Comparison of ENCODE assay signal across 24 cellular contexts in the genomic region with DNA sequence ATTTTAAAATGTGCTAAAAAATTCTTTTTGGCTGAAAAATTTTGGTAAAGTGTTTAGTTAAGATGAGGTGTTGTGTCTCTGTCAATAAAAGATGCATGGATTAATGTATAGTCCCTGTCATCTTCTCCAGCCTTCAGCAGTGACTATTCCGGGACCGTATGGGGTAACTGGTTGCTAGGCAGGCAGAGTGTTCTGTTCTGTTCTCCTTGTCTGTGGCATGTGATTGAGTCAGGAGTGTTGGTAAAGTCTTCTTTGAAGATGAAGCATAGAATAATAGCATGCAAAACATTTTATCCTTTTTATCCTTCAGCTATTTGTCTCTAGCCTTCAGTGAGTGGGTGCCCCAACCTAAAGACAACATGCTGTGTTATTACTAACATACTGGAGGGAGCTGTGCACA.
DNase-seq lines count a peak whose midpoint lies in the region; ATAC-seq and TF ChIP-seq lines count a peak whose summit lies in the region.
"Had no signal": no experiment of that assay in that cellular context is flagged by ENCODE, and none has a peak within 500 bp of the region (broad histone marks: within the 10 kb centered on the region; RNA-seq: fewer than 3 reads in every experiment).

No MANE protein-coding gene starts in this region.

- H3K4me3 ChIP-seq in gastroesophageal sphincter, result no peak overlapping the region
- no peak overlapping the region for H3K4me3 ChIP-seq in sigmoid colon
- H3K4me3 ChIP-seq in brain microvascular endothelial cell (ENCODE audit: low read depth, low read length), result no peak overlapping the region
- H3K4me3 ChIP-seq: K562, pancreas, SJCRH30 had no signal

- H3K27me3 ChIP-seq in gastroesophageal sphincter, result no peaks in the 10 kb centered on the region
- no peaks in the 10 kb centered on the region for H3K27me3 ChIP-seq in sigmoid colon
- H3K27me3 ChIP-seq in brain microvascular endothelial cell (replicated peaks), result no peaks in the 10 kb centered on the region
- H3K27me3 ChIP-seq: pancreas, SJCRH30 had no signal

- H3K4me3 Mint-ChIP-seq in brain, result no peak overlapping the region
- H3K4me3 Mint-ChIP-seq: memory B cell; naive thymus-derived CD4-positive, alpha-beta T cell had no signal

- H3K9me3 Mint-ChIP-seq in brain, result no peaks in the 10 kb centered on the region
- H3K9me3 Mint-ChIP-seq: memory B cell had no signal

- 24 to 32% methylated on average over 2 of the region's 2 CpGs for WGBS in gastroesophageal sphincter (ENCODE audit: low coverage in 1 of 2), 2 donors
- 59 to 70% methylated on average over 2 of the region's 2 CpGs for WGBS in sigmoid colon, 2 donors

- peaks cover 36% of the 10 kb centered on the region for H3K36me3 Mint-ChIP-seq in brain
- H3K36me3 Mint-ChIP-seq: memory B cell had no signal

- TF ChIP-seq EP300 in gastroesophageal sphincter (IDR thresholded peaks at IDR 0.05), result no peak
- no peak for TF ChIP-seq EP300 in sigmoid colon (IDR thresholded peaks at IDR 0.05)

- TF ChIP-seq CTCF in brain (conservative IDR thresholded peaks at IDR 0.05) (no peak), gastroesophageal sphincter (IDR thresholded peaks at IDR 0.05) (no peak), sigmoid colon (IDR thresholded peaks at IDR 0.05) (no peak), brain microvascular endothelial cell (IDR thresholded peaks at IDR 0.05; ENCODE audit: low read depth, low read length, missing control alignments) (no peak)

- CTCF ChIA-PET in HEK293T (lab: Yijun Ruan, JAX), result no interaction called here

- H3K36me3 ChIP-seq in gastroesophageal sphincter (peaks cover 0 to 27% of the 10 kb centered on the region in 2 donors), sigmoid colon (peaks cover 0 to 9% (median 4%) of the 10 kb centered on the region in 4 donors), brain microvascular endothelial cell (replicated peaks) (no peaks in the 10 kb centered on the region)
- H3K36me3 ChIP-seq: pancreas, SJCRH30, WERI-Rb-1 had no signal

- H3K4me1 Mint-ChIP-seq in brain, result peaks cover 93% of the 10 kb centered on the region

- POLR2A ChIA-PET in HEK293T (lab: Yijun Ruan, JAX), result no interaction called here

- peaks cover 14 to 85% (median 25%) of the 10 kb centered on the region in 3 donors for H3K4me1 ChIP-seq in gastroesophageal sphincter
- H3K4me1 ChIP-seq in sigmoid colon, result peaks cover 0 to 68% (median 49%) of the 10 kb centered on the region in 4 donors

- H3K9me3 ChIP-seq in gastroesophageal sphincter (no peaks in the 10 kb centered on the region), sigmoid colon (no peaks in the 10 kb centered on the region)
- H3K9me3 ChIP-seq: pancreas, SJCRH30 had no signal

- ATAC-seq in gastroesophageal sphincter (peak; percentile 53), GM19351 (IDR thresholded peaks at IDR 0.05; ENCODE audit: unreplicated experiment) (no peak), GM18868 (IDR thresholded peaks at IDR 0.05; ENCODE audit: unreplicated experiment) (no peak)
- ATAC-seq: K562; naive thymus-derived CD4-positive, alpha-beta T cell; pancreas; stimulated activated naive CD8-positive, alpha-beta T cell treated with anti-CD3 and anti-CD28 coated beads, Interleukin-15, Interleukin-2, amounts not matched to agents 100 U/mL and 50 U/mL, for 24 hours had no signal

- H3K27me3 Mint-ChIP-seq in brain, result no peaks in the 10 kb centered on the region

- in situ Hi-C loops in brain microvascular endothelial cell (cut with HindIII; ENCODE audit: low pct_ligation_motif_present, low sequenced_read_pairs), result no loop called here

- intact Hi-C loops in sigmoid colon (cut with DNase I), result no loop called here

- DNase-seq in HEK293T (ENCODE audit: extremely low spot score) (peak; percentile 22), sigmoid colon (no peak), brain microvascular endothelial cell (no peak)
- no peak for DNase-seq in activated effector memory CD4-positive, alpha-beta T cell treated with anti-CD3 and anti-CD28 coated beads, Interleukin-2, amount 50 U/mL, for 16 hours
- DNase-seq: activated CD4-positive, alpha-beta T cell treated with anti-CD3 and anti-CD28 coated beads, Interleukin-2, amount 50 U/mL, for 48 hours; activated gamma-delta T cell treated with Interleukin-2 at 50 U/mL for 16 hours; activated T-cell treated with anti-CD3 and anti-CD28 coated beads for 4 hours; DMS79 treated with DMSO at 0.1 percent for 48 hours; MM.1S; naive thymus-derived CD4-positive, alpha-beta T cell; NCI-H1694 treated with DMSO at 0.1 percent for 48 hours; NCI-H226; pancreas; SJCRH30; stimulated activated naive CD8-positive, alpha-beta T cell treated with anti-CD3 and anti-CD28 coated beads, Interleukin-15, Interleukin-2, amounts not matched to agents 100 U/mL and 50 U/mL, for 24 hours; T-helper 2 cell; trophoblast cell; WERI-Rb-1 had no signal

- H3K27ac Mint-ChIP-seq in brain, result peak overlapping the region; percentile 2 to 88 (median 79)
- H3K27ac Mint-ChIP-seq: memory B cell had no signal

- peak overlapping the region in 3 of 4 donors; percentile 21 to 50 (median 36) for H3K27ac ChIP-seq in gastroesophageal sphincter
- H3K27ac ChIP-seq in sigmoid colon, result peak overlapping the region in 3 of 4 donors; percentile 23 to 50 (median 28)
- no peak overlapping the region for H3K27ac ChIP-seq in brain microvascular endothelial cell
- H3K27ac ChIP-seq: pancreas, SJCRH30 had no signal

- TF ChIP-seq POLR2A in gastroesophageal sphincter (IDR thresholded peaks at IDR 0.05), result no peak
- TF ChIP-seq POLR2A in sigmoid colon (IDR thresholded peaks at IDR 0.05), result no peak

TF ChIP-seq in HEK293T, 16 proteins besides CTCF, POLR2A, EP300 and RAD21:
- no peak for TF ChIP-seq FOXK2 (IDR thresholded peaks at IDR 0.05)
- no peak for TF ChIP-seq HDGF (IDR thresholded peaks at IDR 0.05; ENCODE audit: borderline replicate concordance)
- no peak for TF ChIP-seq ELF4 (IDR thresholded peaks at IDR 0.05)
- no peak for TF ChIP-seq BHLHE40 (IDR thresholded peaks at IDR 0.05; ENCODE audit: borderline replicate concordance)
- TF ChIP-seq FOXM1 (IDR thresholded peaks at IDR 0.05; ENCODE audit: borderline replicate concordance), result no peak
- no peak for TF ChIP-seq LEF1 (IDR thresholded peaks at IDR 0.05; ENCODE audit: borderline replicate concordance)
- no peak for TF ChIP-seq SP1 (IDR thresholded peaks at IDR 0.05)
- TF ChIP-seq ARNT (IDR thresholded peaks at IDR 0.05), result no peak
- no peak for TF ChIP-seq NFRKB (IDR thresholded peaks at IDR 0.05)
- TF ChIP-seq, protein P1, sequence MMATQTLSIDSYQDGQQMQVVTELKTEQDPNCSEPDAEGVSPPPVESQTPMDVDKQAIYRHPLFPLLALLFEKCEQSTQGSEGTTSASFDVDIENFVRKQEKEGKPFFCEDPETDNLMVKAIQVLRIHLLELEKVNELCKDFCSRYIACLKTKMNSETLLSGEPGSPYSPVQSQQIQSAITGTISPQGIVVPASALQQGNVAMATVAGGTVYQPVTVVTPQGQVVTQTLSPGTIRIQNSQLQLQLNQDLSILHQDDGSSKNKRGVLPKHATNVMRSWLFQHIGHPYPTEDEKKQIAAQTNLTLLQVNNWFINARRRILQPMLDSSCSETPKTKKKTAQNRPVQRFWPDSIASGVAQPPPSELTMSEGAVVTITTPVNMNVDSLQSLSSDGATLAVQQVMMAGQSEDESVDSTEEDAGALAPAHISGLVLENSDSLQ (IDR thresholded peaks at IDR 0.05), result no peak
- TF ChIP-seq L3MBTL2 (conservative IDR thresholded peaks at IDR 0.05), result no peak
- TF ChIP-seq ZNF384 (IDR thresholded peaks at IDR 0.05), result no peak
- TF ChIP-seq CTBP1 (IDR thresholded peaks at IDR 0.05; ENCODE audit: borderline replicate concordance), result no peak
- TF ChIP-seq TARDBP (IDR thresholded peaks at IDR 0.05), result no peak
- no peak for TF ChIP-seq FOXA1 (IDR thresholded peaks at IDR 0.05)
- no peak for TF ChIP-seq SUZ12 (IDR thresholded peaks at IDR 0.05)
